14 cellular contexts compared by ENCODE assay signal in genomic region chr4:168515222-168516011, GRCh38. TPM values are rescaled to one million over a fixed set of nuclear protein-coding genes. Genes with fewer than 3 reads are reported as not detected.
DNase-seq lines count a peak whose midpoint lies in the region; ATAC-seq and TF ChIP-seq lines count a peak whose summit lies in the region.
"Had no signal": no experiment of that assay in that cellular context is flagged by ENCODE, and none has a peak within 500 bp of the region (broad histone marks: within the 10 kb centered on the region; RNA-seq: fewer than 3 reads in every experiment).

No MANE protein-coding gene starts in this region.

- H2AFZ ChIP-seq in mammary epithelial cell (ENCODE audit: low read depth, low read length) (peak overlapping the region; percentile 14), hepatocyte (no peak overlapping the region)

- H3K9me3 ChIP-seq in mammary epithelial cell (replicated peaks; ENCODE audit: insufficient read depth, low read length) (no peaks in the 10 kb centered on the region), hepatocyte (ENCODE audit: low read depth) (no peaks in the 10 kb centered on the region)

- dilution Hi-C loops in mammary epithelial cell (cut with HindIII; ENCODE audit: low sequenced_read_pairs) = loop anchor here (25.0 kb wide), 1 partner anchor 328 kb away; no protein-coding TSS in a partner anchor

- no TSS peak for BruUV-seq in mammary epithelial cell (replicated peaks; lab: Mats Ljungman, UMichigan)

- no peaks in the 10 kb centered on the region for H3K27me3 ChIP-seq in mammary epithelial cell (ENCODE audit: insufficient read depth, low read length)
- H3K27me3 ChIP-seq in hepatocyte = no peaks in the 10 kb centered on the region

- peak; percentile 89 for DNase-seq in DMS 273 treated with DMSO at 0.1 percent for 48 hours (lab: John Stamatoyannopoulos, UW)
- DNase-seq in NCI-H1105 treated with DMSO at 0.1 percent for 48 hours (lab: John Stamatoyannopoulos, UW) = peak; percentile 50
- DNase-seq in mammary epithelial cell = no peak
- DNase-seq in kidney tubule cell (ENCODE audit: low spot score) = peak; percentile 26
- DNase-seq in hepatocyte (ENCODE audit: low spot score) = no peak
- no peak for DNase-seq in cerebellar cortex (ENCODE audit: low spot score)
- DNase-seq: activated naive CD4-positive, alpha-beta T cell treated with anti-CD3 and anti-CD28 coated beads for 36 hours; DND-41; glutamatergic neuron; HFFc6; MM.1S had no signal

- ATAC-seq in GM18519 (IDR thresholded peaks at IDR 0.05; ENCODE audit: low FRiP score, unreplicated experiment) = no peak
- ATAC-seq in GM19351 (IDR thresholded peaks at IDR 0.05; ENCODE audit: unreplicated experiment) = no peak

- no peaks in the 10 kb centered on the region for H3K4me1 ChIP-seq in mammary epithelial cell (ENCODE audit: insufficient read depth, low read length)
- no peaks in the 10 kb centered on the region for H3K4me1 ChIP-seq in hepatocyte (ENCODE audit: insufficient read depth)

- H3K9me2 ChIP-seq in hepatocyte (replicated peaks; ENCODE audit: insufficient read depth) = no peaks in the 10 kb centered on the region

- CTCF ChIA-PET in mammary epithelial cell (lab: Charles Lee; ENCODE audit: low non-redundant PET) = interaction anchor here (0.5 to 0.7 kb wide), 2 partner anchors 406 to 431 kb away, joined by 3 to 5 read pairs; no protein-coding TSS in a partner anchor

- intact Hi-C loops in mammary epithelial cell (cut with micrococcal nuclease) = loop anchor here (2.0 to 10.0 kb wide), 3 partner anchors 69 to 489 kb away; no protein-coding TSS in a partner anchor

- in situ Hi-C loops in mammary epithelial cell (cut with MboI; ENCODE audit: low sequenced_read_pairs in 2 of 2) = loop anchor here (25.0 kb wide), 1 partner anchor 328 kb away; no protein-coding TSS in a partner anchor

- 81% methylated on average over 5 of the region's 5 CpGs for WGBS in mammary epithelial cell (ENCODE audit: low coverage, missing lambda C conversion rate)
- 88% methylated on average over 5 of the region's 5 CpGs for WGBS in hepatocyte (ENCODE audit: low lambda C conversion rate, missing lambda C conversion rate)

- H4K20me1 ChIP-seq in mammary epithelial cell (ENCODE audit: insufficient read depth, low read length) = no peaks in the 10 kb centered on the region
- no peaks in the 10 kb centered on the region for H4K20me1 ChIP-seq in hepatocyte (ENCODE audit: insufficient read depth, poor library complexity, severe bottlenecking)

- TF ChIP-seq CTCF in mammary epithelial cell (conservative IDR thresholded peaks at IDR 0.05 in 1 of 2, IDR thresholded peaks at IDR 0.05 in 1 of 2; ENCODE audit: extremely low read depth in 1 of 2, insufficient read depth in 1 of 2, low read depth in 1 of 2, low read length in 2 of 2) (no peak), hepatocyte (IDR thresholded peaks at IDR 0.05; ENCODE audit: poor library complexity) (no peak)

- H3K36me3 ChIP-seq in mammary epithelial cell (ENCODE audit: insufficient read depth, low read length) (no peaks in the 10 kb centered on the region), hepatocyte (replicated peaks; ENCODE audit: insufficient read depth, low read depth) (no peaks in the 10 kb centered on the region)

- no peak overlapping the region for H3K27ac ChIP-seq in mammary epithelial cell (ENCODE audit: insufficient read depth, low read depth, low read length)
- H3K27ac ChIP-seq in hepatocyte = no peak overlapping the region
- H3K27ac ChIP-seq: SK-N-MC had no signal

- H3K79me2 ChIP-seq in mammary epithelial cell (ENCODE audit: insufficient read depth, low read length) = no peaks in the 10 kb centered on the region
- no peaks in the 10 kb centered on the region for H3K79me2 ChIP-seq in hepatocyte

- H3K4me3 ChIP-seq in mammary epithelial cell (replicated peaks in 1 of 3; ENCODE audit: insufficient read depth in 1 of 3, low read depth in 2 of 3, low read length in 3 of 3) = no peak overlapping the region
- no peak overlapping the region for H3K4me3 ChIP-seq in hepatocyte
- H3K4me3 ChIP-seq: SK-N-MC had no signal

- H3K4me2 ChIP-seq in mammary epithelial cell (ENCODE audit: insufficient read depth, low read depth, low read length) (no peak overlapping the region), hepatocyte (no peak overlapping the region)

- no peak overlapping the region for H3K9ac ChIP-seq in mammary epithelial cell (ENCODE audit: insufficient read depth, low read length)

RNA-seq across cellular contexts. Expression of gene PALLD, which starts 18.6 kb away (rescaled TPM):
- 100 to 1,000 TPM; 296 to 380 TPM for total RNA-seq in mammary epithelial cell
- polyA plus RNA-seq in mammary epithelial cell = 122 TPM
- 433 TPM for polyA minus RNA-seq in mammary epithelial cell
- 68.9 and 85.2 TPM in 2 replicates for total RNA-seq in hepatocyte
- polyA plus RNA-seq in hepatocyte = 65.0 and 82.7 TPM in 2 replicates

RNA-seq across cellular contexts. Expression of gene DDX60L, which starts 35.1 kb away (rescaled TPM):
- total RNA-seq in mammary epithelial cell = 10 to 100 TPM in 1 of 2 donors, 1 to 10 TPM in 1; 6.8 to 12.2 TPM
- polyA plus RNA-seq in mammary epithelial cell = 5.7 TPM
- 11.7 TPM for polyA minus RNA-seq in mammary epithelial cell
- 11.3 and 23.1 TPM in 2 replicates for total RNA-seq in hepatocyte
- polyA plus RNA-seq in hepatocyte = 4.8 and 6.8 TPM in 2 replicates

Comparison
In these comparisons a context has a peak if more than half of its experiments do, and no peak if none do; other contexts are left out.
1. DNase-seq: peak in DMS 273 treated with DMSO at 0.1 percent for 48 hours (single experiment), NCI-H1105 treated with DMSO at 0.1 percent for 48 hours (single experiment) and kidney tubule cell (single experiment); none in mammary epithelial cell (single experiment), hepatocyte (single experiment) and cerebellar cortex (single experiment).